ENCODE assay signal across 16 cellular contexts in the genomic region with DNA sequence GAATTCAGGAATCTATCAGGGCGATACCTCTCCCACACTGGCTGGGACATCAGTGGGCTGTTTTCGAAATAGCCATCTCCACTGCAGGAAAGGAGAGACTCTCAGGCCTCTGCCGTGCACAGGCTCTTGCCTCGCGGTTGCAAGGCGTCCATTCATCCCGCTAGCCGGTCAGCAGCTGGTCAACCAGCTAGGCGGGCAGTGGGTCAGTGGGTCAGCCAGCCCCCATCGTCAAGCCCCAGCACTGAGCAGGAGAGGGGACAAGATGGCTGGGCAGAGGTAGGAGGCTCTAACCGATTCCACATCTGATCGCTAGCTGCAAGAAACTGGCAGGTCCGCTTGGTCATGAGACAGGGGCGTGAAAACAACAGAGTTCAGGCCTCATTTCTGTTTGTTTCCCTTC. TPM values are rescaled to one million over a fixed set of nuclear protein-coding genes. Genes with fewer than 3 reads are reported as not detected.
A peak's percentile ranks its signal among the peaks of the same experiment; 100 is the strongest.
DNase-seq lines count a peak whose midpoint lies in the region; ATAC-seq lines count a peak whose summit lies in the region.
"Had no signal": no experiment of that assay in that cellular context is flagged by ENCODE, and none has a peak within 500 bp of the region (broad histone marks: within the 10 kb centered on the region; RNA-seq: fewer than 3 reads in every experiment).

No MANE protein-coding gene starts in this region.

- no peak for ATAC-seq in activated naive CD8-positive, alpha-beta T cell treated with anti-CD3 and anti-CD28 coated beads, Interleukin-2, amount 10 ng/mL, durations not matched to agents 7 days and 5 days (ENCODE audit: low read depth)
- no peak for ATAC-seq in GM21619 (IDR thresholded peaks at IDR 0.05; ENCODE audit: unreplicated experiment)
- ATAC-seq in GM21717 (IDR thresholded peaks at IDR 0.05; ENCODE audit: unreplicated experiment): no peak
- ATAC-seq: GM12878 had no signal

- no peaks in the 10 kb centered on the region for H3K9me3 Mint-ChIP-seq in activated naive CD8-positive, alpha-beta T cell treated with anti-CD3 and anti-CD28 coated beads, Interleukin-2, amount 10 ng/mL, durations not matched to agents 7 days and 5 days
- H3K9me3 Mint-ChIP-seq in activated naive CD8-positive, alpha-beta T cell treated with anti-CD3 and anti-CD28 coated beads for 36 hours: no peaks in the 10 kb centered on the region
- H3K9me3 Mint-ChIP-seq: CD4-positive, alpha-beta T cell had no signal

- H3K27ac Mint-ChIP-seq in activated naive CD8-positive, alpha-beta T cell treated with anti-CD3 and anti-CD28 coated beads, Interleukin-2, amount 10 ng/mL, durations not matched to agents 7 days and 5 days: no peak overlapping the region
- H3K27ac Mint-ChIP-seq in activated naive CD8-positive, alpha-beta T cell treated with anti-CD3 and anti-CD28 coated beads for 36 hours: no peak overlapping the region
- H3K27ac Mint-ChIP-seq: B cell; CD4-positive, alpha-beta T cell had no signal

- POLR2A ChIA-PET in activated naive CD8-positive, alpha-beta T cell treated with anti-CD3 and anti-CD28 coated beads, Interleukin-2, amount 10 ng/mL, durations not matched to agents 7 days and 5 days (lab: Charles Lee): no interaction called here

- H3K4me3 Mint-ChIP-seq in activated naive CD8-positive, alpha-beta T cell treated with anti-CD3 and anti-CD28 coated beads, Interleukin-2, amount 10 ng/mL, durations not matched to agents 7 days and 5 days: no peak overlapping the region
- no peak overlapping the region for H3K4me3 Mint-ChIP-seq in activated naive CD8-positive, alpha-beta T cell treated with anti-CD3 and anti-CD28 coated beads for 36 hours
- H3K4me3 Mint-ChIP-seq: B cell; CD4-positive, alpha-beta T cell had no signal

- peak; percentile 17 for DNase-seq in activated naive CD8-positive, alpha-beta T cell treated with anti-CD3 and anti-CD28 coated beads, Interleukin-2, amount 10 ng/mL, durations not matched to agents 7 days and 5 days
- no peak for DNase-seq in activated naive CD8-positive, alpha-beta T cell treated with anti-CD3 and anti-CD28 coated beads for 36 hours
- peak; percentile 12 for DNase-seq in epidermal melanocyte (ENCODE audit: insufficient read length, low spot score)
- DNase-seq in posterior vena cava (ENCODE audit: low spot score): peak; percentile 58
- no peak for DNase-seq in RKO (ENCODE audit: low spot score)
- DNase-seq: C1 segment of cervical spinal cord; Calu3; CD4-positive, alpha-beta T cell; DMS 273 treated with DMSO at 0.1 percent for 48 hours; HCEC 1CT had no signal

- intact Hi-C loops in posterior vena cava (cut with DNase I): no loop called here

- peaks cover 6% of the 10 kb centered on the region for H3K27me3 Mint-ChIP-seq in activated naive CD8-positive, alpha-beta T cell treated with anti-CD3 and anti-CD28 coated beads, Interleukin-2, amount 10 ng/mL, durations not matched to agents 7 days and 5 days
- H3K27me3 Mint-ChIP-seq in activated naive CD8-positive, alpha-beta T cell treated with anti-CD3 and anti-CD28 coated beads for 36 hours: peaks cover 26% of the 10 kb centered on the region

- H3K4me1 Mint-ChIP-seq in activated naive CD8-positive, alpha-beta T cell treated with anti-CD3 and anti-CD28 coated beads, Interleukin-2, amount 10 ng/mL, durations not matched to agents 7 days and 5 days: peaks cover 2% of the 10 kb centered on the region
- H3K4me1 Mint-ChIP-seq in activated naive CD8-positive, alpha-beta T cell treated with anti-CD3 and anti-CD28 coated beads for 36 hours: peaks cover 2% of the 10 kb centered on the region
- H3K4me1 Mint-ChIP-seq: B cell had no signal

- H3K36me3 Mint-ChIP-seq in activated naive CD8-positive, alpha-beta T cell treated with anti-CD3 and anti-CD28 coated beads, Interleukin-2, amount 10 ng/mL, durations not matched to agents 7 days and 5 days: no peaks in the 10 kb centered on the region
- H3K36me3 Mint-ChIP-seq in activated naive CD8-positive, alpha-beta T cell treated with anti-CD3 and anti-CD28 coated beads for 36 hours: no peaks in the 10 kb centered on the region

RNA-seq across cellular contexts. Expression of gene MUC4, which starts 45.1 kb away (rescaled TPM):
- total RNA-seq in activated naive CD8-positive, alpha-beta T cell treated with anti-CD3 and anti-CD28 coated beads, Interleukin-2, amount 10 ng/mL, durations not matched to agents 7 days and 5 days: under 1 TPM in 1 of 2 experiments, not detected in 1; 0.06 TPM
- under 1 TPM; 0.08 to 0.14 TPM for total RNA-seq in activated naive CD8-positive, alpha-beta T cell treated with anti-CD3 and anti-CD28 coated beads for 36 hours
- not detected for total RNA-seq in posterior vena cava
- total RNA-seq: A172; CD4-positive, alpha-beta T cell; Daoy had no signal

RNA-seq across cellular contexts. Expression of gene MUC20, which starts 45.9 kb away (rescaled TPM):
- total RNA-seq in activated naive CD8-positive, alpha-beta T cell treated with anti-CD3 and anti-CD28 coated beads, Interleukin-2, amount 10 ng/mL, durations not matched to agents 7 days and 5 days: 1 to 10 TPM; 3.0 to 3.1 TPM
- total RNA-seq in activated naive CD8-positive, alpha-beta T cell treated with anti-CD3 and anti-CD28 coated beads for 36 hours: under 1 TPM; 0.26 to 0.29 TPM
- total RNA-seq in posterior vena cava: 1 to 10 TPM; 3.8 to 9.4 TPM
- total RNA-seq: Daoy had no signal

Comparison
In these comparisons a context has a peak if more than half of its experiments do, and no peak if none do; other contexts are left out.
1. DNase-seq: peak in activated naive CD8-positive, alpha-beta T cell treated with anti-CD3 and anti-CD28 coated beads, Interleukin-2, amount 10 ng/mL, durations not matched to agents 7 days and 5 days (single experiment), epidermal melanocyte (single experiment) and posterior vena cava (single experiment); none in activated naive CD8-positive, alpha-beta T cell treated with anti-CD3 and anti-CD28 coated beads for 36 hours (single experiment) and RKO (single experiment).